ENCODE assay signal across 8 cellular contexts in genomic region chr12:123150804-123151678, GRCh38. TPM values are rescaled to one million over a fixed set of nuclear protein-coding genes. Genes with fewer than 3 reads are reported as not detected.
DNase-seq lines count a peak whose midpoint lies in the region; ATAC-seq lines count a peak whose summit lies in the region.

Gene PITPNM2 (minus strand): TSS chr12:123151090. CDS start chr12:123034590, 116,500 bp downstream.

- 0 out of 2 replicates have a peak, but pooled peaks cover 13% of the 10 kb centered on the region for H3K79me2 ChIP-seq in GM23248 (ENCODE audit: insufficient read depth)

- in situ Hi-C loops in GM23248 (cut with MboI): no loop called here

- 1 to 2% methylated on average over 92 to 97 of the region's 130 CpGs for WGBS in GM23248 (ENCODE audit: low coverage in 1 of 2, low lambda C conversion rate in 2 of 2, missing lambda C conversion rate in 2 of 2), 2 experiments

- no peaks in the 10 kb centered on the region for H3K9me3 ChIP-seq in GM23248 (ENCODE audit: low read depth)

- H3K4me1 ChIP-seq in GM23248 (ENCODE audit: insufficient read depth): no peaks in the 10 kb centered on the region

- peak within 1 kb of the TSS; percentile 76 for H3K4me3 ChIP-seq in GM23248

- peak within 1 kb of the TSS; percentile 85 for H2AFZ ChIP-seq in GM23248

- no peaks in the 10 kb centered on the region for H4K20me1 ChIP-seq in GM23248 (ENCODE audit: insufficient read depth)

- H3K36me3 ChIP-seq in GM23248 (ENCODE audit: low read depth): 0 out of 2 replicates have a peak, but pooled peaks cover 4% of the 10 kb centered on the region

- H3K27me3 ChIP-seq in GM23248 (replicated peaks; ENCODE audit: insufficient read depth) (no peaks in the 10 kb centered on the region), layer of hippocampus (ENCODE audit: control insufficient read depth, insufficient read depth, low read length) (no peaks in the 10 kb centered on the region)

- H3F3A ChIP-seq in GM23248 (ENCODE audit: insufficient read depth): peaks cover 8% of the 10 kb centered on the region

- peak; percentile 83 to 84 for ATAC-seq in activated CD4-positive, CD25-positive, alpha-beta regulatory T cell treated with anti-CD3 and anti-CD28 coated beads, Interleukin-2, amount 50 U/mL, for 24 hours
- ATAC-seq in GM18858 (IDR thresholded peaks at IDR 0.05; ENCODE audit: unreplicated experiment): no peak

- no peak within 1 kb of the TSS for H3K27ac ChIP-seq in GM23248
- H3K27ac ChIP-seq in layer of hippocampus (ENCODE audit: low read depth, low read length): peak within 1 kb of the TSS; percentile 82

- H3K9ac ChIP-seq in GM23248: peak within 1 kb of the TSS; percentile 76

- DNase-seq in DMS53 (lab: John Stamatoyannopoulos, UW) (peak; percentile 86), GM23248 (peak; percentile 91), NCI-H1105 (lab: John Stamatoyannopoulos, UW) (peak; percentile 53), cerebellum (ENCODE audit: low spot score) (peak; percentile 75)
- peak; percentile 69 for DNase-seq in stimulated activated CD4-positive, alpha-beta T cell treated with anti-CD3 and anti-CD28 coated beads, Interleukin-4, amount 100 ng/mL, for 1 hour

- peak within 1 kb of the TSS; percentile 80 for H3K4me2 ChIP-seq in GM23248 (ENCODE audit: unreplicated experiment)

- no peaks in the 10 kb centered on the region for H3K9me2 ChIP-seq in GM23248 (ENCODE audit: insufficient read depth)

RNA-seq across cellular contexts. Expression of gene PITPNM2, which starts in this region (rescaled TPM):
- 2.0 and 2.1 TPM in 2 replicates for total RNA-seq in GM23248 (2014; rRNA removed; shearing (Covaris generic))
- 0.37 and 0.63 TPM in 2 replicates for polyA plus RNA-seq in GM23248 (2016; fragmentation: Nextera tagmentation; extraction: Ambion mirVana)
- total RNA-seq in cerebellum: 5.5 TPM
